2 cellular contexts compared by ENCODE assay signal in genomic region chr3:186540444-186541226, GRCh38.
TF ChIP-seq lines count a peak whose summit lies in the region.

No MANE protein-coding gene starts in this region.

TF ChIP-seq in A549, 52 proteins besides CTCF, POLR2A, EP300 and RAD21:
- TF ChIP-seq ZC3H11A (IDR thresholded peaks at IDR 0.05) (no peak), CHD4 (IDR thresholded peaks at IDR 0.05; ENCODE audit: borderline replicate concordance) (no peak), SMC3 (IDR thresholded peaks at IDR 0.05) (peak; percentile 77), MAFK (IDR thresholded peaks at IDR 0.05; ENCODE audit: partially characterized antibody) (no peak), RNF2 (IDR thresholded peaks at IDR 0.05; ENCODE audit: borderline replicate concordance, low read depth) (no peak), FOSL2 (IDR thresholded peaks at IDR 0.05) (no peak), FOSL2 (CRISPR knock-in tag; IDR thresholded peaks at IDR 0.05) (peak; percentile 58)
TF ChIP-seq in A549: peak in this region for 2.

TF ChIP-seq in HepG2, 621 proteins besides CTCF, POLR2A, EP300 and RAD21 (continues in another document):
- TF ChIP-seq FOXK1 (CRISPR knock-in tag; IDR thresholded peaks at IDR 0.05; ENCODE audit: borderline replicate concordance, low read depth) (no peak), ZNF574 (CRISPR knock-in tag; IDR thresholded peaks at IDR 0.05) (no peak), PHF5A (CRISPR knock-in tag; IDR thresholded peaks at IDR 0.05; ENCODE audit: low read depth, unreplicated experiment) (no peak), ZNF674 (CRISPR knock-in tag; IDR thresholded peaks at IDR 0.05; ENCODE audit: low read depth) (no peak), ZNF773 (CRISPR knock-in tag; IDR thresholded peaks at IDR 0.05; ENCODE audit: borderline replicate concordance) (no peak), STAT6 (CRISPR knock-in tag; IDR thresholded peaks at IDR 0.05; ENCODE audit: borderline replicate concordance) (0 out of 2 replicates have a peak, but pooled peaks have one; percentile 28), STAG1 (CRISPR knock-in tag; IDR thresholded peaks at IDR 0.05) (peak; percentile 92), TFE3 (CRISPR knock-in tag; IDR thresholded peaks at IDR 0.05) (no peak), SYNCRIP (IDR thresholded peaks at IDR 0.05; ENCODE audit: insufficient read depth, low read depth, low read length) (no peak), ZSCAN21 (CRISPR knock-in tag; IDR thresholded peaks at IDR 0.05; ENCODE audit: borderline replicate concordance) (no peak), ZNF687 (CRISPR knock-in tag; IDR thresholded peaks at IDR 0.05) (no peak), ZMYM2 (CRISPR knock-in tag; IDR thresholded peaks at IDR 0.05) (no peak), SMYD3 (CRISPR knock-in tag; IDR thresholded peaks at IDR 0.05) (no peak), NR2F6 (IDR thresholded peaks at IDR 0.05) (no peak), NR2F6 (CRISPR knock-in tag; IDR thresholded peaks at IDR 0.05) (no peak), ARID3A (IDR thresholded peaks at IDR 0.05; ENCODE audit: low read depth, low read length) (peak; percentile 60), KDM1A (CRISPR knock-in tag; IDR thresholded peaks at IDR 0.05) (no peak), BCL6 (CRISPR knock-in tag; IDR thresholded peaks at IDR 0.05) (peak; percentile 27; the same call in 1 of the 2 replicates), ZNF160 (CRISPR knock-in tag; IDR thresholded peaks at IDR 0.05) (no peak), WIZ (CRISPR knock-in tag; IDR thresholded peaks at IDR 0.05) (no peak), PLSCR1 (CRISPR knock-in tag; IDR thresholded peaks at IDR 0.05; ENCODE audit: borderline replicate concordance) (no peak), MTA1 (CRISPR knock-in tag; IDR thresholded peaks at IDR 0.05; ENCODE audit: borderline replicate concordance) (no peak), DNMT1 (CRISPR knock-in tag; IDR thresholded peaks at IDR 0.05) (no peak), ZNF20 (CRISPR knock-in tag; IDR thresholded peaks at IDR 0.05) (no peak), ESRRA (CRISPR knock-in tag; IDR thresholded peaks at IDR 0.05; ENCODE audit: low read depth) (no peak), HMGA1 (CRISPR knock-in tag; conservative IDR thresholded peaks at IDR 0.05) (no peak), CERS6 (CRISPR knock-in tag; IDR thresholded peaks at IDR 0.05) (no peak), NFYC (CRISPR knock-in tag; IDR thresholded peaks at IDR 0.05) (no peak), ZMYM3 (CRISPR knock-in tag; IDR thresholded peaks at IDR 0.05) (no peak), ETV5 (CRISPR knock-in tag; IDR thresholded peaks at IDR 0.05; ENCODE audit: borderline replicate concordance) (no peak; the same call in 1 of the 2 replicates), ZIK1 (CRISPR knock-in tag; IDR thresholded peaks at IDR 0.05; ENCODE audit: borderline replicate concordance, low read depth) (no peak), ZNF570 (CRISPR knock-in tag; IDR thresholded peaks at IDR 0.05; ENCODE audit: borderline replicate concordance) (no peak), BRCA1 (CRISPR knock-in tag; IDR thresholded peaks at IDR 0.05) (no peak), RBM39 (IDR thresholded peaks at IDR 0.05; ENCODE audit: low read depth, low read length, poor library complexity, severe bottlenecking) (no peak), RARG (CRISPR knock-in tag; IDR thresholded peaks at IDR 0.05; ENCODE audit: low read depth) (no peak), TAF15 (IDR thresholded peaks at IDR 0.05; ENCODE audit: low read depth, low read length, poor library complexity, severe bottlenecking) (no peak), REPIN1 (CRISPR knock-in tag; IDR thresholded peaks at IDR 0.05; ENCODE audit: borderline replicate concordance, low read depth) (no peak), ZBTB14 (CRISPR knock-in tag; IDR thresholded peaks at IDR 0.05) (no peak), REL (CRISPR knock-in tag; conservative IDR thresholded peaks at IDR 0.05) (no peak), NBN (conservative IDR thresholded peaks at IDR 0.05) (no peak), BATF2 (CRISPR knock-in tag; IDR thresholded peaks at IDR 0.05) (no peak), HBP1 (CRISPR knock-in tag; IDR thresholded peaks at IDR 0.05; ENCODE audit: low read depth) (no peak), AGO2 (optimal IDR thresholded peaks at IDR 0.05; ENCODE audit: low read depth, low read length) (no peak), MED1 (CRISPR knock-in tag; IDR thresholded peaks at IDR 0.05) (no peak), PHF8 (CRISPR knock-in tag; IDR thresholded peaks at IDR 0.05) (no peak)
